Comparison of ENCODE assay signal across 22 cellular contexts in genomic region chr3:150300847-150301517, GRCh38.
DNase-seq lines count a peak whose midpoint lies in the region; ATAC-seq and TF ChIP-seq lines count a peak whose summit lies in the region.
"Had no signal": no experiment of that assay in that cellular context is flagged by ENCODE, and none has a peak within 500 bp of the region (broad histone marks: within the 10 kb centered on the region; RNA-seq: fewer than 3 reads in every experiment).

No MANE protein-coding gene starts in this region.

- WGBS in heart left ventricle, 4 donors, result 76 to 90% (median 87%) methylated on average over 9 of the region's 9 CpGs

- CTCF ChIA-PET in Calu3 (lab: Charles Lee), result interaction anchor here (1.3 kb wide), 1 partner anchor 8 kb away, joined by 7 read pairs; no protein-coding TSS in a partner anchor

- H3K9me3 ChIP-seq in mucosa of descending colon (no peaks in the 10 kb centered on the region), heart left ventricle (no peaks in the 10 kb centered on the region)
- H3K9me3 ChIP-seq: left ventricle myocardium inferior, upper lobe of right lung had no signal

- no peaks in the 10 kb centered on the region for H3K9me3 Mint-ChIP-seq in Calu3 (ENCODE audit: low read depth, unreplicated experiment)
- H3K9me3 Mint-ChIP-seq: activated CD4-positive, alpha-beta T cell treated with anti-CD3 and anti-CD28 coated beads, Interleukin-2, amount 10 ng/mL, durations not matched to agents 7 days and 5 days; activated naive CD4-positive, alpha-beta T cell treated with anti-CD3 and anti-CD28 coated beads, Interleukin-2, amount 50 U/mL, for 72 hours; naive B cell had no signal

- ATAC-seq in mucosa of descending colon, result peak; percentile 77
- ATAC-seq in heart left ventricle, result no peak
- ATAC-seq in HG03175 (IDR thresholded peaks at IDR 0.05; ENCODE audit: unreplicated experiment), result no peak
- ATAC-seq in Right ventricle myocardium superior (ENCODE audit: poor library complexity), result no peak
- ATAC-seq: activated naive CD4-positive, alpha-beta T cell treated with anti-CD3 and anti-CD28 coated beads, Interleukin-2, amount 50 U/mL, for 72 hours; GM12878; upper lobe of right lung had no signal

- H3K36me3 ChIP-seq in mucosa of descending colon (ENCODE audit: low read depth) (no peaks in the 10 kb centered on the region), heart left ventricle (no peaks in the 10 kb centered on the region)
- H3K36me3 ChIP-seq: left ventricle myocardium inferior, upper lobe of right lung had no signal

- H3K27me3 ChIP-seq in heart left ventricle, result no peaks in the 10 kb centered on the region
- H3K27me3 ChIP-seq: upper lobe of right lung had no signal

- no peak overlapping the region for H3K4me3 Mint-ChIP-seq in Calu3 (ENCODE audit: low read depth, unreplicated experiment)
- H3K4me3 Mint-ChIP-seq: activated CD4-positive, alpha-beta T cell treated with anti-CD3 and anti-CD28 coated beads, Interleukin-2, amount 10 ng/mL, durations not matched to agents 7 days and 5 days; naive B cell had no signal

- intact Hi-C loops in Calu3 (cut with micrococcal nuclease; ENCODE audit: unreplicated experiment) (loop anchor here (5.0 kb wide), 2 partner anchors 111 to 196 kb away; no protein-coding TSS in a partner anchor), mucosa of descending colon (cut with DNase I, micrococcal nuclease) (no loop called here), heart left ventricle (cut with DNase I) (loop anchor here in 1 of 10 donors (5.0 kb wide), 1 partner anchor 41 kb away; no protein-coding TSS in a partner anchor), Right ventricle myocardium superior (cut with DNase I) (no loop called here)

- no peak overlapping the region for H3K27ac ChIP-seq in heart left ventricle
- H3K27ac ChIP-seq: left ventricle myocardium inferior, parathyroid adenoma, SK-N-MC, upper lobe of right lung had no signal

- H3K4me1 Mint-ChIP-seq in Calu3 (ENCODE audit: low read depth, unreplicated experiment), result peaks cover 33% of the 10 kb centered on the region
- H3K4me1 Mint-ChIP-seq: activated CD4-positive, alpha-beta T cell treated with anti-CD3 and anti-CD28 coated beads, Interleukin-2, amount 10 ng/mL, durations not matched to agents 7 days and 5 days; naive B cell had no signal

- no peaks in the 10 kb centered on the region for H3K27me3 Mint-ChIP-seq in Calu3 (ENCODE audit: unreplicated experiment)

- no peak overlapping the region for H3K4me3 ChIP-seq in epithelial cell of esophagus (ENCODE audit: low read length)
- no peak overlapping the region for H3K4me3 ChIP-seq in mucosa of descending colon
- no peak overlapping the region for H3K4me3 ChIP-seq in heart left ventricle
- H3K4me3 ChIP-seq: GM12878, left ventricle myocardium inferior, SK-N-MC, upper lobe of right lung had no signal

- H3K36me3 Mint-ChIP-seq in Calu3 (ENCODE audit: insufficient read depth, unreplicated experiment), result no peaks in the 10 kb centered on the region
- H3K36me3 Mint-ChIP-seq: activated naive CD4-positive, alpha-beta T cell treated with anti-CD3 and anti-CD28 coated beads, Interleukin-2, amount 50 U/mL, for 72 hours; naive B cell had no signal

- DNase-seq in Calu3 (no peak), M059J (ENCODE audit: low read depth) (peak; percentile 45), epithelial cell of esophagus (ENCODE audit: low read depth) (peak; percentile 64), mucosa of descending colon (no peak), heart left ventricle (no peak), Right ventricle myocardium superior (no peak), NCI-H146 (lab: John Stamatoyannopoulos, UW) (no peak)
- DNase-seq: activated CD4-positive, alpha-beta T cell treated with anti-CD3 and anti-CD28 coated beads, Interleukin-2, amount 10 ng/mL, durations not matched to agents 7 days and 5 days; hypothalamus; left ventricle myocardium inferior; MM.1S; naive B cell; NCI-H1930; stimulated activated CD4-positive, alpha-beta T cell treated with anti-CD3 and anti-CD28 coated beads, Interleukin-12 subunit alpha, Interleukin-12 subunit beta, amount 100 ng/mL, for 4 hours; stimulated activated naive CD4-positive, alpha-beta T cell; T1000; upper lobe of right lung had no signal

- H3K27ac Mint-ChIP-seq in Calu3 (ENCODE audit: unreplicated experiment), result peak overlapping the region; percentile 41
- H3K27ac Mint-ChIP-seq: activated CD4-positive, alpha-beta T cell treated with anti-CD3 and anti-CD28 coated beads, Interleukin-2, amount 10 ng/mL, durations not matched to agents 7 days and 5 days; activated naive CD4-positive, alpha-beta T cell treated with anti-CD3 and anti-CD28 coated beads, Interleukin-2, amount 50 U/mL, for 72 hours; naive B cell had no signal

- peaks cover 5% of the 10 kb centered on the region for H3K4me1 ChIP-seq in mucosa of descending colon (ENCODE audit: low read depth)
- no peaks in the 10 kb centered on the region for H3K4me1 ChIP-seq in heart left ventricle
- H3K4me1 ChIP-seq: left ventricle myocardium inferior, parathyroid adenoma, upper lobe of right lung had no signal

- TF ChIP-seq POLR2A in heart left ventricle (IDR thresholded peaks at IDR 0.05), result no peak

- no TSS peak for BruUV-seq in Calu3 (replicated peaks; lab: Mats Ljungman, UMichigan)

- TF ChIP-seq CTCF in Calu3 (IDR thresholded peaks at IDR 0.05; ENCODE audit: unreplicated experiment) (no peak), epithelial cell of esophagus (IDR thresholded peaks at IDR 0.05; ENCODE audit: insufficient read depth, low read depth, low read length, missing control alignments) (no peak), mucosa of descending colon (IDR thresholded peaks at IDR 0.05) (no peak), heart left ventricle (IDR thresholded peaks at IDR 0.05) (no peak)

Comparison
In these comparisons a context has a peak if more than half of its experiments do, and no peak if none do; other contexts are left out.
1. DNase-seq: peak in M059J (single experiment) and epithelial cell of esophagus (single experiment); none in Calu3 (single experiment), mucosa of descending colon (0 of 3), heart left ventricle (0 of 5), Right ventricle myocardium superior (single experiment) and NCI-H146 (single experiment).